In the genomic region with DNA sequence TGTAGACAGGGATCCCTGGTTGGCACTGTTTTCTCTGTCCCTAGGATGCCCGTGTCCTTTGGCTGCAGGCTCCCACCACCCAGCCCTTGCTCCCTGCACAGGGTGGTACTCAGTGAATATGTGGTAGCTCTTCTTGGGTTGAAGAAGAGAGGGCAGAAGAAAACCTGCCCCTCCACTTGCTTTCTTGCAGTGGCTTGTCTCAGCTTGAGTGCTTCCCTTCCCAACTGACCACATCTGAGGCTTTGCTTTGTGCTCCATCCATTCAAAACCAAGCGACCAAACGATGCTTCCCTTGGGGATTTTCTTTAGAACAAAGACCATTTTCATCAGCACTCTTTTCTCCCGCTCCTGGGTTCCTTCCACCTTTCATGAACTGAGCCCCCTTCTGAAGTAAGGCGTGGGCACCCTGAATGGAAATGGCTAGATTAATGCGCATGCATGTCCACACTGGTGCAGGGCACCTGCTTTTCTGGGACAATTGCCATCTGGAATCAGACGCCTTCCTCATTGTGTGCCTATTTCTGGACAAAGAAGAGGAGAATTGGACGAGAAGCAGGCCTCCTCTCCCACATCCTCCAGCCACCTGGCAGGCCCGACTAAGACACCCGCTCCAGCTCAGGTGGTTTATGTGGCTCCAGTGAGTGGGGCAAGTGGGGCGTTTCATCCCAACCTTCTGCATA, we compare ENCODE assay signal across 16 cellular contexts. TPM values are rescaled to one million over a fixed set of nuclear protein-coding genes. Genes with fewer than 3 reads are reported as not detected.
DNase-seq lines count a peak whose midpoint lies in the region; ATAC-seq and TF ChIP-seq lines count a peak whose summit lies in the region.
"Had no signal": no experiment of that assay in that cellular context is flagged by ENCODE, and none has a peak within 500 bp of the region (broad histone marks: within the 10 kb centered on the region; RNA-seq: fewer than 3 reads in every experiment).

No MANE protein-coding gene starts in this region.

- ATAC-seq in activated CD4-positive, alpha-beta T cell treated with anti-CD3 and anti-CD28 coated beads for 36 hours, result no peak
- ATAC-seq in GM21825 (IDR thresholded peaks at IDR 0.05; ENCODE audit: unreplicated experiment), result no peak
- ATAC-seq: A549, foreskin keratinocyte, left colon, pancreas had no signal

- peaks cover 70% of the 10 kb centered on the region for H3K4me1 Mint-ChIP-seq in activated CD4-positive, alpha-beta T cell treated with anti-CD3 and anti-CD28 coated beads for 36 hours
- H3K4me1 Mint-ChIP-seq in CD8-positive, alpha-beta memory T cell, result peaks cover 57 to 82% (median 58%) of the 10 kb centered on the region in 3 donors

- peak overlapping the region in 2 of 59 donors; percentile 4 to 17 for H3K4me3 ChIP-seq in dorsolateral prefrontal cortex
- no peak overlapping the region for H3K4me3 ChIP-seq in CD8-positive, alpha-beta memory T cell (ENCODE audit: low read length)
- H3K4me3 ChIP-seq: A549, pancreas, suprapubic skin had no signal

- no peaks in the 10 kb centered on the region for H3K27me3 ChIP-seq in dorsolateral prefrontal cortex
- H3K27me3 ChIP-seq in CD8-positive, alpha-beta memory T cell (ENCODE audit: insufficient read depth, low read length, poor library complexity, severe bottlenecking), result no peaks in the 10 kb centered on the region
- H3K27me3 ChIP-seq: foreskin keratinocyte, pancreas, suprapubic skin had no signal

- peak overlapping the region in 40 of 59 donors; percentile 1 to 88 (median 50) for H3K27ac ChIP-seq in dorsolateral prefrontal cortex
- no peak overlapping the region for H3K27ac ChIP-seq in CD8-positive, alpha-beta memory T cell (ENCODE audit: low read depth, low read length)
- H3K27ac ChIP-seq: foreskin keratinocyte, pancreas, suprapubic skin had no signal

- no peak for TF ChIP-seq CTCF in dorsolateral prefrontal cortex (IDR thresholded peaks at IDR 0.05 in 54 of 56, conservative IDR thresholded peaks at IDR 0.05 in 2 of 56; ENCODE audit: low read depth in 1 of 56, partially characterized antibody in 56 of 56)

- CTCF ChIA-PET in activated CD4-positive, alpha-beta T cell treated with anti-CD3 and anti-CD28 coated beads for 36 hours (lab: Charles Lee), result interaction anchor here (1.5 kb wide), 1 partner anchor 15 kb away, joined by 4 read pairs; no protein-coding TSS in a partner anchor
- CTCF ChIA-PET in CD8-positive, alpha-beta memory T cell (lab: Charles Lee), result no interaction called here

- peaks cover 66% of the 10 kb centered on the region for H3K4me1 ChIP-seq in CD8-positive, alpha-beta memory T cell (ENCODE audit: insufficient read depth, low read length)
- H3K4me1 ChIP-seq: A549, foreskin keratinocyte, pancreas had no signal

- H3K9me3 Mint-ChIP-seq in activated CD4-positive, alpha-beta T cell treated with anti-CD3 and anti-CD28 coated beads for 36 hours (ENCODE audit: low read depth), result no peaks in the 10 kb centered on the region
- H3K9me3 Mint-ChIP-seq in CD8-positive, alpha-beta memory T cell, result no peaks in the 10 kb centered on the region

- DNase-seq in activated CD4-positive, alpha-beta T cell treated with anti-CD3 and anti-CD28 coated beads for 36 hours, result no peak
- no peak for DNase-seq in activated CD4-positive, alpha-beta T cell treated with anti-CD3 and anti-CD28 coated beads, Interleukin-2, amount 50 U/mL, for 48 hours
- DNase-seq in NCI-H345 treated with DMSO at 0.1 percent for 48 hours (lab: John Stamatoyannopoulos, UW; ENCODE audit: unreplicated experiment) (peak; percentile 81), dorsolateral prefrontal cortex (peak in 8 of 10 donors; percentile 27 to 88 (median 50)), putamen (ENCODE audit: low spot score) (peak; percentile 9), AML-193 (lab: John Stamatoyannopoulos, UW) (no peak)
- no peak for DNase-seq in CD8-positive, alpha-beta memory T cell
- DNase-seq: activated gamma-delta T cell treated with Interleukin-2 at 50 U/mL for 16 hours; left colon; NCI-H2227 treated with DMSO at 0.1 percent for 48 hours; pancreas; stimulated activated CD4-positive, alpha-beta T cell treated with anti-CD3 and anti-CD28 coated beads, Interleukin-4, amount 100 ng/mL, for 1 hour had no signal

- no peaks in the 10 kb centered on the region for H3K9me3 ChIP-seq in CD8-positive, alpha-beta memory T cell (ENCODE audit: low read length)
- H3K9me3 ChIP-seq: A549, pancreas, suprapubic skin had no signal

- H3K4me3 Mint-ChIP-seq in activated CD4-positive, alpha-beta T cell treated with anti-CD3 and anti-CD28 coated beads for 36 hours, result no peak overlapping the region
- no peak overlapping the region for H3K4me3 Mint-ChIP-seq in CD8-positive, alpha-beta memory T cell

- intact Hi-C loops in activated CD4-positive, alpha-beta T cell treated with anti-CD3 and anti-CD28 coated beads for 36 hours (cut with DNase I, micrococcal nuclease), result loop anchor here in 1 of 2 experiments (1.0 kb wide), 1 partner anchor 10 kb away; no protein-coding TSS in a partner anchor
- intact Hi-C loops in dorsolateral prefrontal cortex (cut with DNase I), result no loop called here

- POLR2A ChIA-PET in activated CD4-positive, alpha-beta T cell treated with anti-CD3 and anti-CD28 coated beads for 36 hours (lab: Charles Lee), result no interaction called here
- POLR2A ChIA-PET in CD8-positive, alpha-beta memory T cell (lab: Charles Lee), result interaction anchor here (1.0 kb wide), 3 partner anchors 10 to 60 kb away, joined by 3 to 4 read pairs (median 3); a partner anchor contains a TSS

- no peaks in the 10 kb centered on the region for H3K27me3 Mint-ChIP-seq in activated CD4-positive, alpha-beta T cell treated with anti-CD3 and anti-CD28 coated beads for 36 hours
- H3K27me3 Mint-ChIP-seq in CD8-positive, alpha-beta memory T cell, result no peaks in the 10 kb centered on the region

- no peaks in the 10 kb centered on the region for H3K36me3 ChIP-seq in CD8-positive, alpha-beta memory T cell (ENCODE audit: insufficient read depth, low read length)
- H3K36me3 ChIP-seq: pancreas, suprapubic skin had no signal

- peak overlapping the region; percentile 53 for H3K27ac Mint-ChIP-seq in activated CD4-positive, alpha-beta T cell treated with anti-CD3 and anti-CD28 coated beads for 36 hours
- peak overlapping the region in 4 of 8 donors; percentile 47 to 94 (median 63) for H3K27ac Mint-ChIP-seq in CD8-positive, alpha-beta memory T cell

- no peaks in the 10 kb centered on the region for H3K36me3 Mint-ChIP-seq in activated CD4-positive, alpha-beta T cell treated with anti-CD3 and anti-CD28 coated beads for 36 hours (ENCODE audit: low read depth)
- H3K36me3 Mint-ChIP-seq in CD8-positive, alpha-beta memory T cell, result peaks cover 0 to 2% (median 0%) of the 10 kb centered on the region in 3 donors

RNA-seq across cellular contexts. Expression of a gene that starts 59.1 kb away (rescaled TPM):
- total RNA-seq in activated CD4-positive, alpha-beta T cell treated with anti-CD3 and anti-CD28 coated beads for 36 hours, result 10 to 100 TPM; 27.2 to 32.8 TPM
- 10 to 100 TPM; 11.0 to 65.3 (median 37.1) TPM for total RNA-seq in dorsolateral prefrontal cortex
- total RNA-seq in CD8-positive, alpha-beta memory T cell, result 10 to 100 TPM; 54.0 to 54.7 TPM
- polyA plus RNA-seq in CD8-positive, alpha-beta memory T cell, result 247 TPM

Comparison
In these comparisons a context has a peak if more than half of its experiments do, and no peak if none do; other contexts are left out.
1. DNase-seq: peak in NCI-H345 treated with DMSO at 0.1 percent for 48 hours (single experiment), dorsolateral prefrontal cortex (8 of 10) and putamen (single experiment); none in activated CD4-positive, alpha-beta T cell treated with anti-CD3 and anti-CD28 coated beads for 36 hours (single experiment), activated CD4-positive, alpha-beta T cell treated with anti-CD3 and anti-CD28 coated beads, Interleukin-2, amount 50 U/mL, for 48 hours (0 of 2), CD8-positive, alpha-beta memory T cell (0 of 5) and AML-193 (0 of 2).